16 cellular contexts compared by ENCODE assay signal in the genomic region with DNA sequence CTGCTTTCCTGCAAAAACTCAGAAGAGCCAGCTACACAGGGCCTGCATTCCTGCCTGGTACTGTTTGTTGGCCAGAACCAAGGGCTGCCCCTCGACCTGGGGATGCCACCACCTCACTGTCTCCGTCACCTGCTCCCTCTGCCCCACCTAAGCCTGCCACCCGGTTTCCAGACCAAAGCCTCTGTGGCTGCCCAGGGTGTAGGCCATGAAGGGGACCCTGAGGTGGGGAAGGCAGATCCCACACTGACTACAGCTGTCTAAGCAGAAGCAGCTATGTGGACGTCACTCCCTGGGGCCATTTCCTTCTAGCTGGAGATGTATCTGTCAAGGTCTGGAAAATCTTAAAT. TPM values are rescaled to one million over a fixed set of nuclear protein-coding genes. Genes with fewer than 3 reads are reported as not detected.
DNase-seq lines count a peak whose midpoint lies in the region; ATAC-seq and TF ChIP-seq lines count a peak whose summit lies in the region.
"Had no signal": no experiment of that assay in that cellular context is flagged by ENCODE, and none has a peak within 500 bp of the region (broad histone marks: within the 10 kb centered on the region; RNA-seq: fewer than 3 reads in every experiment).

No MANE protein-coding gene starts in this region.

- peak overlapping the region; percentile 82 for H3K27ac ChIP-seq in cingulate gyrus (ENCODE audit: low read depth, low read length)
- no peak overlapping the region for H3K27ac ChIP-seq in spleen
- H3K27ac ChIP-seq: BLaER1, KMS-11, PC-9 had no signal

- H3K9me3 Mint-ChIP-seq in mesothelial cell of epicardium = no peaks in the 10 kb centered on the region
- H3K9me3 Mint-ChIP-seq: CD8-positive, alpha-beta memory T cell had no signal

- H3K4me1 ChIP-seq in spleen = peaks cover 0 to 27% (median 11%) of the 10 kb centered on the region in 6 donors

- ATAC-seq in HG03342 (IDR thresholded peaks at IDR 0.05; ENCODE audit: unreplicated experiment) = no peak
- ATAC-seq: HCT116 had no signal

- H3K4me3 ChIP-seq in H7 (ENCODE audit: insufficient read depth, low read depth, low read length) (no peak overlapping the region), spleen (no peak overlapping the region)
- H3K4me3 ChIP-seq: BLaER1, PC-9 had no signal

- no peaks in the 10 kb centered on the region for H3K27me3 ChIP-seq in H7 (ENCODE audit: control insufficient read depth, insufficient read depth, low read length)
- peaks cover 0 to 39% (median 0%) of the 10 kb centered on the region in 7 donors for H3K27me3 ChIP-seq in spleen (replicated peaks in 1 of 7)
- H3K27me3 ChIP-seq: BLaER1 had no signal

- H3K4me1 Mint-ChIP-seq in mesothelial cell of epicardium = peaks cover 38% of the 10 kb centered on the region
- H3K4me1 Mint-ChIP-seq: CD8-positive, alpha-beta memory T cell had no signal

- H3K27ac Mint-ChIP-seq in mesothelial cell of epicardium = peak overlapping the region; percentile 76
- H3K27ac Mint-ChIP-seq: CD8-positive, alpha-beta memory T cell had no signal

- 79 to 93% (median 83%) methylated on average over 4 of the region's 4 CpGs for WGBS in spleen, 5 donors

- H3K36me3 ChIP-seq in H7 (replicated peaks; ENCODE audit: control insufficient read depth, insufficient read depth, low read length) (no peaks in the 10 kb centered on the region), spleen (no peaks in the 10 kb centered on the region)
- H3K36me3 ChIP-seq: BLaER1 had no signal

- no peaks in the 10 kb centered on the region for H3K36me3 Mint-ChIP-seq in mesothelial cell of epicardium
- H3K36me3 Mint-ChIP-seq: CD8-positive, alpha-beta memory T cell had no signal

- TF ChIP-seq CTCF in mesothelial cell of epicardium (IDR thresholded peaks at IDR 0.05; ENCODE audit: unreplicated experiment) (no peak), spleen (IDR thresholded peaks at IDR 0.05 in 8 of 11, conservative IDR thresholded peaks at IDR 0.05 in 3 of 11) (no peak)

- no peak for TF ChIP-seq POLR2A in spleen (IDR thresholded peaks at IDR 0.05)

- no peaks in the 10 kb centered on the region for H3K27me3 Mint-ChIP-seq in mesothelial cell of epicardium (ENCODE audit: low read depth)

- H3K4me3 Mint-ChIP-seq in mesothelial cell of epicardium = no peak overlapping the region
- H3K4me3 Mint-ChIP-seq: CD8-positive, alpha-beta memory T cell had no signal

- intact Hi-C loops in spleen (cut with DNase I; ENCODE audit: low total_unique reads) = no loop called here

- DNase-seq in H7 (peak; percentile 35), mesothelial cell of epicardium (ENCODE audit: low spot score in 2 of 2, unreplicated experiment in 2 of 2) (no peak), spleen (peak; percentile 51), SHP77 (lab: John Stamatoyannopoulos, UW) (no peak), iPS-NIHi11 (ENCODE audit: low spot score) (no peak)
- DNase-seq: CD8-positive, alpha-beta memory T cell; NCI-H146; NCI-H2081; NCI-H774; PC-9 had no signal

- no peaks in the 10 kb centered on the region for H3K9me3 ChIP-seq in spleen
- H3K9me3 ChIP-seq: BLaER1 had no signal

RNA-seq across cellular contexts. Expression of a gene that starts 35.8 kb away (rescaled TPM):
- total RNA-seq in H7 (2014; rRNA removed; shearing (Covaris generic)) = 0.78 and 1.4 TPM in 2 replicates
- total RNA-seq in mesothelial cell of epicardium (0.36 to 0.58 TPM (median 0.42 TPM) in 3 replicates), spleen (1 to 10 TPM in 1 of 7 donors, under 1 TPM in 1, not detected in 5; 0.17 to 1.1 TPM)
- polyA plus RNA-seq in spleen = under 1 TPM in 2 of 3 donors, not detected in 1; 0.06 to 0.26 TPM
- total RNA-seq: CD8-positive, alpha-beta memory T cell; M059J; PC-9 had no signal
- polyA plus RNA-seq: CD8-positive, alpha-beta memory T cell had no signal

Comparison
In these comparisons a context has a peak if more than half of its experiments do, and no peak if none do; other contexts are left out.
1. DNase-seq: peak in H7 (single experiment) and spleen (single experiment); none in mesothelial cell of epicardium (0 of 2), SHP77 (0 of 2) and iPS-NIHi11 (single experiment).